ENCODE assay signal across 1 cellular context in the genomic region with DNA sequence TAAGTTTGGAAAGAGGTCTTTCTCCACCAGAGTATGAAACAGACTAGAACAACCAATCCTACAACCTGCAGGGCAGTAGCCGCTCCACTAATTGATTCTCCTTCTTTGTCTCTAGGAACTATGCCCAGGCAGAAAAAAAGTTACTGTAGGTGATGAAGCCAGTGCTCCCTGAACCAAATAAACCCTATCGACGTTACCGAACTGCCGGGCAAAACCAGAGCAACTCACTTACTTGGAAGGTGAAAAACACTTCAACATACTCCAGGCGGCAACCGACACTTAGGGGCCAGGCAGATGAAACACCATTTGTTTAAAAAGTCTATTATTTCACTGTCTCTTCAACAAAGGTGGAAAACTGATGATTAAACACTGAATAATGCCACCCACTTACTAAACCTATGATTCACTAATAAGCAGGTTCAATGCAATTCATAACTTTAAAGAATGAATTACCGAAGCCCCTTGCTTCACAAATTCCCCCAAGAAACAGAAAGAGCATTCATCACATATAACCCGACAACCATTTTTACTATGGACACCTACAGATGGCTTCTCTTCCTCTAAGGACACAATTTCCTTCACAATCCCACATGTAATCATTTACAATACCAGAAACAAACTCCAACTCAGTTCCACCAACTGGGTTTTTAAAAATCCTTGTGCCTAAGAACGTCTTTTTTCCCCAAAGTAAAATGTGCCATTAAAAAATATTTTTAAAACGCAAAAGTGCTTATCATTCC.
TF ChIP-seq lines count a peak whose summit lies in the region.

No MANE protein-coding gene starts in this region.

TF ChIP-seq in GM12878, 131 proteins besides CTCF, POLR2A, EP300 and RAD21 (continued from another document):
- TF ChIP-seq, protein P1, sequence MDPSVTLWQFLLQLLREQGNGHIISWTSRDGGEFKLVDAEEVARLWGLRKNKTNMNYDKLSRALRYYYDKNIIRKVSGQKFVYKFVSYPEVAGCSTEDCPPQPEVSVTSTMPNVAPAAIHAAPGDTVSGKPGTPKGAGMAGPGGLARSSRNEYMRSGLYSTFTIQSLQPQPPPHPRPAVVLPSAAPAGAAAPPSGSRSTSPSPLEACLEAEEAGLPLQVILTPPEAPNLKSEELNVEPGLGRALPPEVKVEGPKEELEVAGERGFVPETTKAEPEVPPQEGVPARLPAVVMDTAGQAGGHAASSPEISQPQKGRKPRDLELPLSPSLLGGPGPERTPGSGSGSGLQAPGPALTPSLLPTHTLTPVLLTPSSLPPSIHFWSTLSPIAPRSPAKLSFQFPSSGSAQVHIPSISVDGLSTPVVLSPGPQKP (IDR thresholded peaks at IDR 0.05; ENCODE audit: low read depth, low read length): no peak
- TF ChIP-seq BMI1 (IDR thresholded peaks at IDR 0.05; ENCODE audit: borderline replicate concordance): 0 out of 2 replicates have a peak, but pooled peaks have one; percentile 13
- TF ChIP-seq SUPT20H (IDR thresholded peaks at IDR 0.05; ENCODE audit: borderline replicate concordance, control insufficient read depth, low read depth, low read length): no peak
- TF ChIP-seq ASH2L (IDR thresholded peaks at IDR 0.05; ENCODE audit: borderline replicate concordance, low read depth): no peak
- TF ChIP-seq KAT2A (conservative IDR thresholded peaks at IDR 0.05; ENCODE audit: control insufficient read depth, low read depth, low read length): no peak
- peak; percentile 21; the same call in 1 of the 2 replicates for TF ChIP-seq YY1 (IDR thresholded peaks at IDR 0.05; ENCODE audit: low read depth, low read length)
